16 cellular contexts compared by ENCODE assay signal in genomic region chr4:84502955-84503373, GRCh38. TPM values are rescaled to one million over a fixed set of nuclear protein-coding genes. Genes with fewer than 3 reads are reported as not detected.
A peak's percentile ranks its signal among the peaks of the same experiment; 100 is the strongest.
DNase-seq lines count a peak whose midpoint lies in the region; ATAC-seq and TF ChIP-seq lines count a peak whose summit lies in the region.
"Had no signal": no experiment of that assay in that cellular context is flagged by ENCODE, and none has a peak within 500 bp of the region (broad histone marks: within the 10 kb centered on the region; RNA-seq: fewer than 3 reads in every experiment).

No MANE protein-coding gene starts in this region.

- peaks cover 9% of the 10 kb centered on the region for H3K36me3 Mint-ChIP-seq in activated naive CD4-positive, alpha-beta T cell treated with anti-CD3 and anti-CD28 coated beads, Interleukin-2, amount 10 ng/mL, durations not matched to agents 7 days and 5 days
- no peaks in the 10 kb centered on the region for H3K36me3 Mint-ChIP-seq in endodermal cell (ENCODE audit: low read depth)
- peaks cover 0 to 8% (median 0%) of the 10 kb centered on the region in 3 donors for H3K36me3 Mint-ChIP-seq in CD8-positive, alpha-beta memory T cell
- H3K36me3 Mint-ChIP-seq: CD8-positive, alpha-beta T cell had no signal

- H3K27ac Mint-ChIP-seq in activated naive CD4-positive, alpha-beta T cell treated with anti-CD3 and anti-CD28 coated beads, Interleukin-2, amount 10 ng/mL, durations not matched to agents 7 days and 5 days, result peak overlapping the region; percentile 15
- no peak overlapping the region for H3K27ac Mint-ChIP-seq in endodermal cell
- peak overlapping the region in 2 of 8 donors; percentile 14 to 20 for H3K27ac Mint-ChIP-seq in CD8-positive, alpha-beta memory T cell
- H3K27ac Mint-ChIP-seq: CD8-positive, alpha-beta T cell had no signal

- H3K27me3 Mint-ChIP-seq in activated naive CD4-positive, alpha-beta T cell treated with anti-CD3 and anti-CD28 coated beads, Interleukin-2, amount 10 ng/mL, durations not matched to agents 7 days and 5 days, result peaks cover 60% of the 10 kb centered on the region
- peaks cover 69% of the 10 kb centered on the region for H3K27me3 Mint-ChIP-seq in endodermal cell (ENCODE audit: insufficient read depth)
- H3K27me3 Mint-ChIP-seq in CD8-positive, alpha-beta memory T cell, result peaks cover 63 to 81% of the 10 kb centered on the region in 2 donors

- no peak for TF ChIP-seq CTCF in endodermal cell (conservative IDR thresholded peaks at IDR 0.05)

- H3K4me1 Mint-ChIP-seq in activated naive CD4-positive, alpha-beta T cell treated with anti-CD3 and anti-CD28 coated beads, Interleukin-2, amount 10 ng/mL, durations not matched to agents 7 days and 5 days, result peaks cover 9% of the 10 kb centered on the region
- peaks cover 22% of the 10 kb centered on the region for H3K4me1 Mint-ChIP-seq in endodermal cell
- peaks cover 10 to 18% (median 13%) of the 10 kb centered on the region in 3 donors for H3K4me1 Mint-ChIP-seq in CD8-positive, alpha-beta memory T cell

- H3K4me3 Mint-ChIP-seq in activated naive CD4-positive, alpha-beta T cell treated with anti-CD3 and anti-CD28 coated beads, Interleukin-2, amount 10 ng/mL, durations not matched to agents 7 days and 5 days, result no peak overlapping the region
- H3K4me3 Mint-ChIP-seq in endodermal cell, result no peak overlapping the region
- H3K4me3 Mint-ChIP-seq in CD8-positive, alpha-beta memory T cell, result no peak overlapping the region
- H3K4me3 Mint-ChIP-seq: CD8-positive, alpha-beta T cell had no signal

- 5 to 8% methylated on average over 4 to 18 of the region's 18 CpGs for WGBS in endodermal cell (ENCODE audit: insufficient coverage in 1 of 2, insufficient read length in 1 of 2), 2 experiments

- H3K9ac ChIP-seq in endodermal cell (ENCODE audit: extremely low read depth, low read length, poor library complexity, severe bottlenecking), result no peak overlapping the region
- H3K9ac ChIP-seq: BLaER1 had no signal

- H3K4me3 ChIP-seq in endodermal cell (ENCODE audit: low read length), result no peak overlapping the region
- H3K4me3 ChIP-seq in CD8-positive, alpha-beta memory T cell (ENCODE audit: low read length), result no peak overlapping the region
- H3K4me3 ChIP-seq: BLaER1, HAP-1, SJSA1 had no signal

- no peak for ATAC-seq in HG03432 (IDR thresholded peaks at IDR 0.05; ENCODE audit: unreplicated experiment)
- ATAC-seq: CD8-positive, alpha-beta T cell had no signal

- H3K4me1 ChIP-seq in endodermal cell (ENCODE audit: control insufficient read depth, insufficient read depth, low read length), result peaks cover 8% of the 10 kb centered on the region
- peaks cover 7% of the 10 kb centered on the region for H3K4me1 ChIP-seq in CD8-positive, alpha-beta memory T cell (ENCODE audit: insufficient read depth, low read length)
- H3K4me1 ChIP-seq: BLaER1 had no signal

- no peak for DNase-seq in activated naive CD4-positive, alpha-beta T cell treated with anti-CD3 and anti-CD28 coated beads, Interleukin-2, amount 10 ng/mL, durations not matched to agents 7 days and 5 days
- DNase-seq in activated naive CD4-positive, alpha-beta T cell (lab: John Stamatoyannopoulos, UW), result no peak
- peak; percentile 58 for DNase-seq in endodermal cell
- DNase-seq in left kidney (ENCODE audit: low read depth, low spot score), result peak; percentile 34
- DNase-seq in islet precursor cell, result no peak
- no peak for DNase-seq in CD8-positive, alpha-beta memory T cell
- DNase-seq in NCI-H2107 treated with DMSO at 0.1 percent for 48 hours (lab: John Stamatoyannopoulos, UW; ENCODE audit: unreplicated experiment), result no peak
- DNase-seq: CD8-positive, alpha-beta T cell; NCI-H1417 treated with DMSO at 0.1 percent for 48 hours; NCI-H1930; NCI-H2171 treated with DMSO at 0.1 percent for 48 hours; NCI-H510A treated with DMSO at 0.1 percent for 48 hours had no signal

- peaks cover 5% of the 10 kb centered on the region for H3K9me3 ChIP-seq in endodermal cell (ENCODE audit: control insufficient read depth, low read length)
- H3K9me3 ChIP-seq in CD8-positive, alpha-beta memory T cell (ENCODE audit: low read length), result no peaks in the 10 kb centered on the region
- H3K9me3 ChIP-seq: SJSA1 had no signal

- H3K36me3 ChIP-seq in endodermal cell (ENCODE audit: control insufficient read depth, insufficient read depth, low read length), result no peaks in the 10 kb centered on the region
- no peaks in the 10 kb centered on the region for H3K36me3 ChIP-seq in CD8-positive, alpha-beta memory T cell (ENCODE audit: insufficient read depth, low read length)
- H3K36me3 ChIP-seq: BLaER1, HAP-1, SJSA1 had no signal

- H3K9me3 Mint-ChIP-seq in activated naive CD4-positive, alpha-beta T cell treated with anti-CD3 and anti-CD28 coated beads, Interleukin-2, amount 10 ng/mL, durations not matched to agents 7 days and 5 days, result no peaks in the 10 kb centered on the region
- H3K9me3 Mint-ChIP-seq in endodermal cell, result no peaks in the 10 kb centered on the region
- peaks cover 4 to 30% (median 16%) of the 10 kb centered on the region in 5 donors for H3K9me3 Mint-ChIP-seq in CD8-positive, alpha-beta memory T cell

- CTCF ChIA-PET in activated naive CD4-positive, alpha-beta T cell treated with anti-CD3 and anti-CD28 coated beads, Interleukin-2, amount 10 ng/mL, durations not matched to agents 7 days and 5 days (lab: Charles Lee), result interaction anchor here (0.6 to 1.0 kb wide), 3 partner anchors 12 to 984 kb away, joined by 3 to 5 read pairs (median 3); no protein-coding TSS in a partner anchor
- CTCF ChIA-PET in CD8-positive, alpha-beta memory T cell (lab: Charles Lee), result no interaction called here

- no peak overlapping the region for H3K27ac ChIP-seq in endodermal cell (ENCODE audit: low read depth, low read length)
- H3K27ac ChIP-seq in CD8-positive, alpha-beta memory T cell (ENCODE audit: low read depth, low read length), result no peak overlapping the region
- H3K27ac ChIP-seq: BLaER1, SJSA1 had no signal

- H3K27me3 ChIP-seq in endodermal cell (ENCODE audit: control insufficient read depth, insufficient read depth, low read length, poor library complexity, severe bottlenecking), result peaks cover 70% of the 10 kb centered on the region
- H3K27me3 ChIP-seq in CD8-positive, alpha-beta memory T cell (ENCODE audit: insufficient read depth, low read length, poor library complexity, severe bottlenecking), result peaks cover 56% of the 10 kb centered on the region

- POLR2A ChIA-PET in CD8-positive, alpha-beta memory T cell (lab: Charles Lee), result no interaction called here

RNA-seq across cellular contexts. Expression of gene NKX6-1, which starts 3.9 kb away (rescaled TPM):
- not detected for total RNA-seq in endodermal cell
- 3.5 TPM for polyA plus RNA-seq in endodermal cell (2013, experiment 1 of 2)
- 2.6 TPM for polyA plus RNA-seq in endodermal cell (2013, experiment 2 of 2)
- total RNA-seq in CD8-positive, alpha-beta memory T cell, result not detected
- polyA plus RNA-seq in CD8-positive, alpha-beta memory T cell, result not detected
- total RNA-seq: CD8-positive, alpha-beta T cell had no signal

Comparison
In these comparisons a context has a peak if more than half of its experiments do, and no peak if none do; other contexts are left out.
1. DNase-seq: peak in endodermal cell (single experiment) and left kidney (single experiment); none in activated naive CD4-positive, alpha-beta T cell treated with anti-CD3 and anti-CD28 coated beads, Interleukin-2, amount 10 ng/mL, durations not matched to agents 7 days and 5 days (single experiment), activated naive CD4-positive, alpha-beta T cell (0 of 4), islet precursor cell (single experiment), CD8-positive, alpha-beta memory T cell (0 of 5) and NCI-H2107 treated with DMSO at 0.1 percent for 48 hours (single experiment).